In the genomic region with DNA sequence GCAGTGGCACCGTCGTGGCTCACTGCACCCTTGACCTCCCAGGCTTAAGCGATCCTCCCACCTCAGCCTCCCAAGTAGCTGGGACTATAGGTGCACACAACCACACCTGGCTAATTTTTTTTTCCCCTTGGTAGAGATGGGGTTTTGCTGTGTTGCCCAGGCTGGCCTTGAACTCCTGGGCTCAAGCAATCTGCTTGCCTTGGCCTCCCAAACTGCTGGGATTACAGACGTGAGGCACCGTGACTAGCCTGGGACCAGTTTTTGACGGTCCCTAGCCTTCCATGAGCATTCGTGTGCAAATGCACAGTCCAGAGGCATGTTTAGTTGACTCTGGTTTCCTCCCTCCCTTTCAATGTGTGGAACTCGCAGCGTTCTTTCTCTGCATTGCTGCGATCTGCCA, we compare ENCODE assay signal across 8 cellular contexts. TPM values are rescaled to one million over a fixed set of nuclear protein-coding genes. Genes with fewer than 3 reads are reported as not detected.
DNase-seq lines count a peak whose midpoint lies in the region; ATAC-seq, FAIRE-seq and TF ChIP-seq lines count a peak whose summit lies in the region.
"Not testable (repeated sequence)": the region's sequence is repeated elsewhere in the genome, so short reads cannot be mapped to it uniquely, and the experiment has no call there.

No MANE protein-coding gene starts in this region.

- dilution Hi-C loops in IMR-90 (cut with HindIII; ENCODE audit: low sequenced_read_pairs, unreplicated experiment) = not testable (repeated sequence)

- POLR2A ChIA-PET in IMR-90 (lab: Charles Lee; ENCODE audit: unreplicated experiment); HepG2 (lab: Yijun Ruan, JAX): not testable (repeated sequence)

- peaks cover 73% of the 10 kb centered on the region for H3K79me2 ChIP-seq in HepG2 (ENCODE audit: insufficient read depth, low read length)

- H4K91ac ChIP-seq in IMR-90 (ENCODE audit: insufficient read depth, low read depth, low read length) = not testable (repeated sequence)

- H4K20me1 ChIP-seq in IMR-90 (ENCODE audit: insufficient read depth, low read length) = peaks cover 47% of the 10 kb centered on the region; the same call in 1 of the 2 replicates
- not testable (repeated sequence) for H4K20me1 ChIP-seq in HepG2 (ENCODE audit: insufficient read depth, low read length)

- not testable (repeated sequence) for H4K5ac ChIP-seq in IMR-90 (ENCODE audit: low read depth, low read length)

- not testable (repeated sequence) for H3K9me3 ChIP-seq in IMR-90 (ENCODE audit: control insufficient read depth, insufficient read depth, low read length); colonic mucosa; HepG2 (ENCODE audit: low read length); transverse colon

- H3K14ac ChIP-seq in IMR-90 (replicated peaks; ENCODE audit: low read depth, low read length) = 0 out of 2 replicates have a peak overlapping the region, but pooled peaks have one; percentile 11

- not testable (repeated sequence) for H4K8ac ChIP-seq in IMR-90 (ENCODE audit: low read depth in 2 of 2, low read length in 2 of 2)

- H3K36me3 ChIP-seq in IMR-90 (ENCODE audit: control insufficient read depth, insufficient read depth, low read length); colonic mucosa; HepG2 (replicated peaks in 1 of 2; ENCODE audit: control insufficient read depth in 1 of 2, insufficient read depth in 2 of 2, low read length in 2 of 2); transverse colon: not testable (repeated sequence)

- TF ChIP-seq POLR2A in IMR-90 (IDR thresholded peaks at IDR 0.05; ENCODE audit: low read depth, low read length); HepG2 (IDR thresholded peaks at IDR 0.05; ENCODE audit: insufficient read depth in 1 of 2, low read depth in 2 of 2, low read length in 2 of 2); transverse colon (IDR thresholded peaks at IDR 0.05): not testable (repeated sequence)

- CTCF ChIA-PET in IMR-90 (lab: Yijun Ruan, JAX) = interaction anchor here (0.6 kb wide), 1 partner anchor 328 kb away, joined by 8 read pairs; no protein-coding TSS in a partner anchor
- CTCF ChIA-PET in HepG2 (lab: Yijun Ruan, JAX; ENCODE audit: low intra/inter-chr PET ratio, low total read pairs) = not testable (repeated sequence)

- H2AFZ ChIP-seq in IMR-90 (replicated peaks; ENCODE audit: low read length, poor library complexity); HepG2 (ENCODE audit: low read length): not testable (repeated sequence)

- H3K4ac ChIP-seq in IMR-90 (ENCODE audit: low read depth, low read length) = 0 out of 2 replicates have a peak overlapping the region, but pooled peaks have one; percentile 32

- BruUV-seq in IMR-90 (replicated peaks; lab: Mats Ljungman, UMichigan); HepG2 (replicated peaks; lab: Mats Ljungman, UMichigan): not testable (repeated sequence)

- not testable (repeated sequence) for H3K36me3 Mint-ChIP-seq in activated naive CD4-positive, alpha-beta T cell treated with anti-CD3 and anti-CD28 coated beads, Interleukin-2, amount 50 U/mL, for 24 hours; osteocyte (ENCODE audit: unreplicated experiment)

- H3K9me1 ChIP-seq in IMR-90 (ENCODE audit: insufficient read depth, low read length) = peaks cover 39% of the 10 kb centered on the region

- not testable (repeated sequence) for H3K4me2 ChIP-seq in IMR-90 (ENCODE audit: low read depth, low read length); HepG2 (ENCODE audit: low read depth, low read length)

- not testable (repeated sequence) for H2AK9ac ChIP-seq in IMR-90 (replicated peaks; ENCODE audit: low read depth, low read length, poor library complexity)

- intact Hi-C loops in IMR-90 (cut with micrococcal nuclease); colonic mucosa (cut with DNase I); HepG2 (cut with micrococcal nuclease; ENCODE audit: unreplicated experiment); transverse colon (cut with DNase I; ENCODE audit: low total_unique reads): not testable (repeated sequence)

- not testable (repeated sequence) for H3K9me3 Mint-ChIP-seq in activated naive CD4-positive, alpha-beta T cell treated with anti-CD3 and anti-CD28 coated beads, Interleukin-2, amount 50 U/mL, for 24 hours; osteocyte (ENCODE audit: unreplicated experiment)

- H2AK5ac ChIP-seq in IMR-90 (ENCODE audit: low read depth, low read length) = peak overlapping the region; percentile 68; the same call in 1 of the 2 replicates

- not testable (repeated sequence) for FAIRE-seq in HepG2 (lab: Jason Lieb, UNC)

- not testable (repeated sequence) for H3K9ac ChIP-seq in IMR-90 (ENCODE audit: low read depth, low read length); HepG2 (ENCODE audit: insufficient read depth, low read depth, low read length)
- peak overlapping the region in 1 of 2 donors; percentile 42 for H3K9ac ChIP-seq in colonic mucosa (ENCODE audit: low read depth in 2 of 2, low read length in 2 of 2)

- not testable (repeated sequence) for H2BK120ac ChIP-seq in IMR-90 (ENCODE audit: low read depth, low read length)

- peak overlapping the region; percentile 26 for H3K4me3 Mint-ChIP-seq in activated naive CD4-positive, alpha-beta T cell treated with anti-CD3 and anti-CD28 coated beads, Interleukin-2, amount 50 U/mL, for 24 hours
- H3K4me3 Mint-ChIP-seq in osteocyte (ENCODE audit: unreplicated experiment) = not testable (repeated sequence)

- H3K23ac ChIP-seq in IMR-90 (ENCODE audit: low read depth, low read length) = peak overlapping the region; percentile 19; the same call in 1 of the 2 replicates

- H2BK15ac ChIP-seq in IMR-90 (ENCODE audit: low read depth, low read length) = not testable (repeated sequence)

- H3K4me1 Mint-ChIP-seq in activated naive CD4-positive, alpha-beta T cell treated with anti-CD3 and anti-CD28 coated beads, Interleukin-2, amount 50 U/mL, for 24 hours = peaks cover 81% of the 10 kb centered on the region
- H3K4me1 Mint-ChIP-seq in osteocyte (ENCODE audit: unreplicated experiment) = peaks cover 75% of the 10 kb centered on the region

- H3K27me3 Mint-ChIP-seq in activated naive CD4-positive, alpha-beta T cell treated with anti-CD3 and anti-CD28 coated beads, Interleukin-2, amount 50 U/mL, for 24 hours; osteocyte (ENCODE audit: unreplicated experiment): not testable (repeated sequence)

- peaks cover 23% of the 10 kb centered on the region for H3K4me1 ChIP-seq in IMR-90 (ENCODE audit: control insufficient read depth, insufficient read depth, low read length)
- peaks cover 19% of the 10 kb centered on the region for H3K4me1 ChIP-seq in colonic mucosa
- H3K4me1 ChIP-seq in HepG2 (ENCODE audit: insufficient read depth, low read length) = peaks cover 77% of the 10 kb centered on the region
- H3K4me1 ChIP-seq in transverse colon = peaks cover 7 to 82% (median 56%) of the 10 kb centered on the region in 4 donors

- not testable (repeated sequence) for H3K18ac ChIP-seq in IMR-90 (ENCODE audit: low read depth, low read length)

- WGBS in IMR-90 (ENCODE audit: extremely low coverage in 2 of 2, insufficient read length in 1 of 2), 2 experiments = 96% methylated on average over 4 of the region's 10 CpGs; no CpG with 5 or more reads in 1 of the 2 experiments
- 93% methylated on average over 10 of the region's 10 CpGs for WGBS in HepG2 (ENCODE audit: low lambda C conversion rate)
- 76 to 100% methylated on average over 3 to 10 of the region's 10 CpGs for WGBS in transverse colon (ENCODE audit: low coverage in 1 of 2), 2 donors

- not testable (repeated sequence) for H2BK20ac ChIP-seq in IMR-90 (ENCODE audit: low read depth, low read length)

- 0 out of 2 replicates have a peak overlapping the region, but pooled peaks have one; percentile 1 for H3K27ac ChIP-seq in C4-2B
- H3K27ac ChIP-seq in IMR-90 (ENCODE audit: insufficient read depth, low read length); HepG2 (ENCODE audit: extremely low read length, insufficient read depth, low read length): not testable (repeated sequence)
- peak overlapping the region; percentile 86 for H3K27ac ChIP-seq in VCaP
- H3K27ac ChIP-seq in colonic mucosa = peak overlapping the region; percentile 29
- peak overlapping the region; percentile 68 to 82 (median 74) for H3K27ac ChIP-seq in transverse colon

- not testable (repeated sequence) for TF ChIP-seq CTCF in C4-2B (conservative IDR thresholded peaks at IDR 0.05); IMR-90 (conservative IDR thresholded peaks at IDR 0.05; ENCODE audit: low read depth, low read length); VCaP (conservative IDR thresholded peaks at IDR 0.05); colonic mucosa (IDR thresholded peaks at IDR 0.05); HepG2 (CRISPR knock-in tag; IDR thresholded peaks at IDR 0.05); osteocyte (IDR thresholded peaks at IDR 0.05); transverse colon (IDR thresholded peaks at IDR 0.05)

- H3K56ac ChIP-seq in IMR-90 (ENCODE audit: extremely low read depth, insufficient read depth, low read length) = not testable (repeated sequence)

- not testable (repeated sequence) for H3K27me3 ChIP-seq in IMR-90 (ENCODE audit: control insufficient read depth, insufficient read depth, low read length); colonic mucosa; HepG2 (ENCODE audit: control insufficient read depth in 1 of 2, insufficient read depth in 2 of 2, low read length in 2 of 2); transverse colon

- DNase-seq in IMR-90; HepG2 (ENCODE audit: low spot score); osteocyte (ENCODE audit: extremely low spot score, unreplicated experiment); transverse colon: not testable (repeated sequence)
- DNase-seq in colonic mucosa = peak; percentile 27

- not testable (repeated sequence) for ATAC-seq in IMR-90 (ENCODE audit: low read depth); HepG2

- H3K27ac Mint-ChIP-seq in activated naive CD4-positive, alpha-beta T cell treated with anti-CD3 and anti-CD28 coated beads, Interleukin-2, amount 50 U/mL, for 24 hours = peak overlapping the region; percentile 62
- peak overlapping the region; percentile 66 for H3K27ac Mint-ChIP-seq in osteocyte (ENCODE audit: unreplicated experiment)

- TF ChIP-seq RAD21 in IMR-90 (IDR thresholded peaks at IDR 0.05; ENCODE audit: low read length); HepG2 (CRISPR knock-in tag; IDR thresholded peaks at IDR 0.05): not testable (repeated sequence)

- not testable (repeated sequence) for H3K4me3 ChIP-seq in IMR-90 (ENCODE audit: insufficient read depth, low read depth, low read length); colonic mucosa; HepG2 (replicated peaks in 1 of 3; ENCODE audit: insufficient read depth in 1 of 3, low read depth in 2 of 3, low read length in 3 of 3); transverse colon

- in situ Hi-C loops in IMR-90 (cut with MboI; ENCODE audit: low sequenced_read_pairs); HepG2 (cut with HindIII; ENCODE audit: extremely low pct_ligation_motif_present, low pct_unique_long_range_greater_than_20kb); transverse colon (cut with MboI; ENCODE audit: low pct_ligation_motif_present in 1 of 4, low pct_unique_long_range_greater_than_20kb in 1 of 4, low sequenced_read_pairs in 3 of 4): not testable (repeated sequence)

- H3K79me1 ChIP-seq in IMR-90 (ENCODE audit: low read depth in 1 of 2, low read length in 2 of 2) = peaks cover 36 to 73% of the 10 kb centered on the region in 2 experiments

- not testable (repeated sequence) for TF ChIP-seq EP300 in HepG2 (IDR thresholded peaks at IDR 0.05; ENCODE audit: low read depth in 2 of 2, low read length in 2 of 2); HepG2 (CRISPR knock-in tag; IDR thresholded peaks at IDR 0.05; ENCODE audit: borderline replicate concordance); transverse colon (IDR thresholded peaks at IDR 0.05; ENCODE audit: low read depth)

- not testable (repeated sequence) for H2BK5ac ChIP-seq in IMR-90 (ENCODE audit: low read depth, low read length, poor library complexity, severe bottlenecking)

RNA-seq across cellular contexts. Expression of a gene that starts 48.2 kb away (rescaled TPM):
- total RNA-seq in IMR-90 (2012; rRNA removed) = 31.0 and 36.9 TPM in 2 replicates
- polyA plus RNA-seq in IMR-90 (2012; rRNA removed) = 42.7 and 46.0 TPM in 2 replicates
- polyA plus RNA-seq in IMR-90 (2012; cell fraction: cytosol; rRNA removed) = 23.3 and 24.4 TPM in 2 replicates
- polyA plus RNA-seq in IMR-90 (2012; cell fraction: nucleus; rRNA removed; ENCODE audit: low replicate concordance) = 31.3 and 63.0 TPM in 2 replicates
- total RNA-seq in colonic mucosa = 10 to 100 TPM; 40.0 to 41.8 TPM
- total RNA-seq in HepG2 (2016; rRNA removed; fragmentation: Illumina TruSeq; extraction: Trizol) = 18.5 and 24.4 TPM in 2 replicates
- 6.7 and 7.1 TPM in 2 replicates for total RNA-seq in HepG2 (2016; cell fraction: cytosol; rRNA removed; fragmentation: Illumina TruSeq; extraction: Trizol; ENCODE audit: low read depth)
- 17.8 and 22.1 TPM in 2 replicates for total RNA-seq in HepG2 (2016; cell fraction: insoluble cytoplasmic fraction; rRNA removed; fragmentation: Illumina TruSeq; extraction: Trizol)
- total RNA-seq in HepG2 (2016; cell fraction: membrane; rRNA removed; fragmentation: Illumina TruSeq; extraction: Trizol) = 8.8 and 9.9 TPM in 2 replicates
- total RNA-seq in HepG2 (2016; cell fraction: nucleus; rRNA removed; fragmentation: Illumina TruSeq; extraction: Trizol) = 36.9 and 39.8 TPM in 2 replicates
- polyA plus RNA-seq in HepG2 (2011; rRNA removed) = 20.1 and 21.5 TPM in 2 replicates
- polyA plus RNA-seq in HepG2 (2011; cell fraction: cytosol; rRNA removed) = 13.2 and 17.7 TPM in 2 replicates
- polyA plus RNA-seq in HepG2 (2011; cell fraction: nucleus; rRNA removed) = 19.1 and 22.8 TPM in 2 replicates
- polyA plus RNA-seq in HepG2 (2012) = 14.6 and 15.5 TPM in 2 replicates
- 1.4 and 1.8 TPM in 2 replicates for polyA plus RNA-seq in HepG2 (2016; cell fraction: cytosol; fragmentation: Illumina TruSeq; extraction: Trizol; ENCODE audit: low read depth)
- 21.7 and 25.8 TPM in 2 replicates for polyA plus RNA-seq in HepG2 (2016; cell fraction: insoluble cytoplasmic fraction; fragmentation: Illumina TruSeq; extraction: Trizol; ENCODE audit: low read depth)
- polyA plus RNA-seq in HepG2 (2016; cell fraction: membrane; fragmentation: Illumina TruSeq; extraction: Trizol; ENCODE audit: low read depth) = 3.4 and 3.7 TPM in 2 replicates
- 26.4 and 28.3 TPM in 2 replicates for polyA plus RNA-seq in HepG2 (2016; cell fraction: nucleus; fragmentation: Illumina TruSeq; extraction: Trizol; ENCODE audit: insufficient read depth, low read depth)
- 19.6 and 43.9 TPM in 2 replicates for polyA minus RNA-seq in HepG2 (2011; rRNA and poly(A)+ RNA removed; ENCODE audit: low replicate concordance)
- 24.9 and 27.4 TPM in 2 replicates for polyA minus RNA-seq in HepG2 (2011; cell fraction: cytosol; rRNA and poly(A)+ RNA removed)
- 52.5 and 53.8 TPM in 2 replicates for polyA minus RNA-seq in HepG2 (2011; cell fraction: nucleus; rRNA and poly(A)+ RNA removed)
- total RNA-seq in osteocyte = 80.1 and 82.9 TPM in 2 replicates
- 10 to 100 TPM; 16.1 to 49.7 (median 31.7) TPM for total RNA-seq in transverse colon
